8 cellular contexts compared by ENCODE assay signal in genomic region chr19:49690656-49691242, GRCh38. TPM values are rescaled to one million over a fixed set of nuclear protein-coding genes. Genes with fewer than 3 reads are reported as not detected.
DNase-seq lines count a peak whose midpoint lies in the region; ATAC-seq, FAIRE-seq and TF ChIP-seq lines count a peak whose summit lies in the region.

TSS of gene CPT1C (plus strand) at chr19:49691116. CDS start at chr19:49692253, 1,137 bp downstream.

- no peaks in the 10 kb centered on the region for H3K9me3 ChIP-seq in WERI-Rb-1 (ENCODE audit: severe bottlenecking)
- no peaks in the 10 kb centered on the region for H3K9me3 ChIP-seq in colonic mucosa
- no peaks in the 10 kb centered on the region for H3K9me3 ChIP-seq in kidney (ENCODE audit: control insufficient read depth in 1 of 2, low read length in 2 of 2)
- no peaks in the 10 kb centered on the region for H3K9me3 ChIP-seq in small intestine (ENCODE audit: control insufficient read depth, low read depth)

- peak in 12 of 14 donors; percentile 39 to 93 (median 70) for DNase-seq in C1 segment of cervical spinal cord (lab: John Stamatoyannopoulos, UW)
- DNase-seq in NCI-H1092 (lab: John Stamatoyannopoulos, UW): peak; percentile 88
- peak; percentile 95 for DNase-seq in WERI-Rb-1
- DNase-seq in colonic mucosa: peak; percentile 85
- peak; percentile 85 for DNase-seq in kidney
- peak; percentile 59 for DNase-seq in small intestine
- DNase-seq in OCI-M2 (lab: John Stamatoyannopoulos, UW; ENCODE audit: unreplicated experiment): no peak

- H3K4me1 ChIP-seq in colonic mucosa (peaks cover 4% of the 10 kb centered on the region), kidney (ENCODE audit: control insufficient read depth in 1 of 2, insufficient read depth in 1 of 2, low read depth in 1 of 2, low read length in 2 of 2) (peaks cover 6 to 19% of the 10 kb centered on the region in 2 donors), small intestine (ENCODE audit: control insufficient read depth in 2 of 2, insufficient read depth in 1 of 2, low read depth in 1 of 2, low read length in 1 of 2) (peaks cover 0 to 5% of the 10 kb centered on the region in 2 donors)

- ATAC-seq in HG02763 (IDR thresholded peaks at IDR 0.05; ENCODE audit: unreplicated experiment): no peak

- intact Hi-C loops in colonic mucosa (cut with DNase I) (no loop called here), kidney (cut with DNase I) (no loop called here)

- no peak for TF ChIP-seq CTCF in WERI-Rb-1 (IDR thresholded peaks at IDR 0.05; ENCODE audit: low read depth, low read length)
- no peak for TF ChIP-seq CTCF in colonic mucosa (IDR thresholded peaks at IDR 0.05)
- TF ChIP-seq CTCF in kidney (IDR thresholded peaks at IDR 0.05; ENCODE audit: borderline replicate concordance, extremely low read depth, insufficient read depth): no peak

- H3K4me3 ChIP-seq in WERI-Rb-1 (ENCODE audit: low read depth, low read length) (peak within 1 kb of the TSS; percentile 55), colonic mucosa (peak within 1 kb of the TSS; percentile 42), kidney (ENCODE audit: low read length in 2 of 2) (peak within 1 kb of the TSS; percentile 58 to 62), small intestine (ENCODE audit: low read depth in 1 of 2, low read length in 2 of 2) (peak within 1 kb of the TSS in 1 of 2 donors; percentile 34)

- H3K27ac ChIP-seq in WERI-Rb-1 (peak within 1 kb of the TSS; percentile 91), colonic mucosa (peak within 1 kb of the TSS; percentile 25), kidney (ENCODE audit: low read depth in 2 of 2, low read length in 2 of 2) (no peak within 1 kb of the TSS), small intestine (ENCODE audit: low read depth in 1 of 2, low read length in 1 of 2) (peak within 1 kb of the TSS in 1 of 2 donors; percentile 27)

- 3 to 5% (median 4%) methylated on average over 38 of the region's 38 CpGs for WGBS in small intestine, 3 donors

- H3K27me3 ChIP-seq in WERI-Rb-1 (ENCODE audit: insufficient read depth, low read depth, severe bottlenecking) (no peaks in the 10 kb centered on the region), colonic mucosa (peaks cover 12% of the 10 kb centered on the region), small intestine (ENCODE audit: control insufficient read depth in 2 of 2, insufficient read depth in 2 of 2, low read length in 2 of 2) (no peaks in the 10 kb centered on the region)

- no peak for FAIRE-seq in kidney (lab: Jason Lieb, UNC)
- no peak for FAIRE-seq in small intestine (lab: Jason Lieb, UNC)

- H3K9ac ChIP-seq in colonic mucosa (ENCODE audit: low read depth in 2 of 2, low read length in 2 of 2): peak within 1 kb of the TSS; percentile 7 to 32
- peak within 1 kb of the TSS; percentile 46 to 55 for H3K9ac ChIP-seq in kidney (ENCODE audit: low read length in 2 of 2)

- peaks cover 27% of the 10 kb centered on the region for H3K36me3 ChIP-seq in WERI-Rb-1
- H3K36me3 ChIP-seq in colonic mucosa: no peaks in the 10 kb centered on the region
- H3K36me3 ChIP-seq in kidney (ENCODE audit: control insufficient read depth in 1 of 2, insufficient read depth in 2 of 2, low read length in 2 of 2): peaks cover 5 to 7% of the 10 kb centered on the region in 2 donors
- H3K36me3 ChIP-seq in small intestine (ENCODE audit: control insufficient read depth in 2 of 2, insufficient read depth in 2 of 2, low read length in 2 of 2): peaks cover 4 to 8% of the 10 kb centered on the region in 2 donors

RNA-seq across cellular contexts. Expression of gene CPT1C, which starts in this region (rescaled TPM):
- 1 to 10 TPM; 1.2 to 2.0 TPM for total RNA-seq in colonic mucosa
- total RNA-seq in kidney: 6.0 TPM
- 2.6 TPM for polyA plus RNA-seq in kidney (ENCODE audit: insufficient read depth, low read depth, low replicate concordance)
- polyA plus RNA-seq in small intestine: 1 to 10 TPM in 1 of 3 donors, not detected in 2; 4.5 TPM

Comparison
In these comparisons a context has a peak if more than half of its experiments do, and no peak if none do; other contexts are left out.
1. H3K27ac ChIP-seq: peak in WERI-Rb-1 (single experiment) and colonic mucosa (single experiment); none in kidney (0 of 2).